ENCODE assay signal across 1 cellular context in the genomic region with DNA sequence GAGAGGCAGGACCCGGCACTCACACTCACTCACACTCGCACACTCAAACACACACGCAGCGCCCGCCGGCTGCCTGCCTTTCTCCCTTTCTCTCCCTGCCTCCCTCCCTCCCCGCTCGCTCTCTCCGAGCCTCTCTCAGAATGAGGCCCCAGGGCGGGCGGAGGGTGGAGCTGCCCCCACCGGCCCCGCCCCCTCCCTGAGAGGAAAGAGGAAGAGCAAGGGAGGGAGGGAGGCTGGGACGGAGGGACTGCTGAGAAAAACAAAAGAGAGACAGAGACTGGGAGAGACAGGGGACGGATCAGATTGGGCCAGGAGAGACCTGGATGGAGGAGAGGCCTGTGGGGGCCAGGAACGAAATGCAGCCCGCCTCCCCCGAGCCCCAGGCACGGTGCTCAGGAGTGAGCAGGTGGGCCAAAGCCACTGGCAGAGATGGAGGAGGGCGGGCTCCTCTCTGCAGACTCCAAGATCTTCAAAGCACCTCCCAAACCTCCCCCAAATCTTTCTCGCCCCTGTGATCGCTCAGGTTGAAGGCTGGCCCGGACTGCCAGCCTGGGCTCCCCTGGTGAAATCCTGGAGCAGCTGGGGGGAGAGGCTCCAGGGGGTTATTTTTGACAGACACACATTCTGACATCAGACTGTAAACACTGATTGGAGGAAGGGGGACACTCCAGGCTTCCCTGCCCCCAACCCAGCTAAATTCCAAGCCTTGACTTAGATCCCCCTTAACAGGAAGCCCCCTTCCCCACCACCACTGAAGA.
TF ChIP-seq lines count a peak whose summit lies in the region.

No MANE protein-coding gene starts in this region.

TF ChIP-seq in HepG2, 621 proteins besides CTCF, POLR2A, EP300 and RAD21 (continued from another document):
- TF ChIP-seq SPEN (CRISPR knock-in tag; IDR thresholded peaks at IDR 0.05; ENCODE audit: low read depth) (0 out of 2 replicates have a peak, but pooled peaks have one; percentile 24), HNRNPLL (IDR thresholded peaks at IDR 0.05; ENCODE audit: low read depth, low read length, poor library complexity, severe bottlenecking) (peak; percentile 59), ARNTL (CRISPR knock-in tag; IDR thresholded peaks at IDR 0.05) (no peak), ZNF430 (CRISPR knock-in tag; IDR thresholded peaks at IDR 0.05) (0 out of 2 replicates have a peak, but pooled peaks have one; percentile 61), SP4 (CRISPR knock-in tag; IDR thresholded peaks at IDR 0.05) (peak; percentile 64), BHLHE40 (IDR thresholded peaks at IDR 0.05; ENCODE audit: low read length) (no peak), MXI1 (IDR thresholded peaks at IDR 0.05; ENCODE audit: borderline replicate concordance, low read depth, low read length) (peak; percentile 50; the same call in 1 of the 3 replicates), KDM5B (CRISPR knock-in tag; IDR thresholded peaks at IDR 0.05; ENCODE audit: borderline replicate concordance) (peak; percentile 14; the same call in 1 of the 2 replicates), SP5 (CRISPR knock-in tag; IDR thresholded peaks at IDR 0.05; ENCODE audit: borderline replicate concordance, low read depth) (peak; percentile 90), SMAD3 (CRISPR knock-in tag; IDR thresholded peaks at IDR 0.05) (no peak), FIP1L1 (IDR thresholded peaks at IDR 0.05; ENCODE audit: borderline replicate concordance, insufficient read depth, low read depth, low read length) (no peak), SMAD1 (CRISPR knock-in tag; IDR thresholded peaks at IDR 0.05; ENCODE audit: borderline replicate concordance, low read depth) (peak; percentile 18; the same call in 1 of the 2 replicates), ZNF605 (CRISPR knock-in tag; IDR thresholded peaks at IDR 0.05) (peak; percentile 74; the same call in 1 of the 2 replicates), TAF1 (CRISPR knock-in tag; IDR thresholded peaks at IDR 0.05) (peak; percentile 73), SP140L (CRISPR knock-in tag; IDR thresholded peaks at IDR 0.05; ENCODE audit: borderline replicate concordance) (no peak), GABPB1 (CRISPR knock-in tag; IDR thresholded peaks at IDR 0.05) (peak; percentile 44; the same call in 1 of the 2 replicates), ZNF619 (CRISPR knock-in tag; IDR thresholded peaks at IDR 0.05) (no peak), NCOR1 (IDR thresholded peaks at IDR 0.05; ENCODE audit: borderline replicate concordance, low read length) (no peak), ZNF7 (CRISPR knock-in tag; IDR thresholded peaks at IDR 0.05) (peak; percentile 27; the same call in 1 of the 2 replicates), TGIF2 (CRISPR knock-in tag; IDR thresholded peaks at IDR 0.05) (peak; percentile 24; the same call in 1 of the 2 replicates), SRY (CRISPR knock-in tag; IDR thresholded peaks at IDR 0.05) (no peak)
- TF ChIP-seq, protein P1, sequence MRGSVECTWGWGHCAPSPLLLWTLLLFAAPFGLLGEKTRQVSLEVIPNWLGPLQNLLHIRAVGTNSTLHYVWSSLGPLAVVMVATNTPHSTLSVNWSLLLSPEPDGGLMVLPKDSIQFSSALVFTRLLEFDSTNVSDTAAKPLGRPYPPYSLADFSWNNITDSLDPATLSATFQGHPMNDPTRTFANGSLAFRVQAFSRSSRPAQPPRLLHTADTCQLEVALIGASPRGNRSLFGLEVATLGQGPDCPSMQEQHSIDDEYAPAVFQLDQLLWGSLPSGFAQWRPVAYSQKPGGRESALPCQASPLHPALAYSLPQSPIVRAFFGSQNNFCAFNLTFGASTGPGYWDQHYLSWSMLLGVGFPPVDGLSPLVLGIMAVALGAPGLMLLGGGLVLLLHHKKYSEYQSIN (CRISPR knock-in tag; IDR thresholded peaks at IDR 0.05; ENCODE audit: borderline replicate concordance): no peak
- TF ChIP-seq, protein P2, sequence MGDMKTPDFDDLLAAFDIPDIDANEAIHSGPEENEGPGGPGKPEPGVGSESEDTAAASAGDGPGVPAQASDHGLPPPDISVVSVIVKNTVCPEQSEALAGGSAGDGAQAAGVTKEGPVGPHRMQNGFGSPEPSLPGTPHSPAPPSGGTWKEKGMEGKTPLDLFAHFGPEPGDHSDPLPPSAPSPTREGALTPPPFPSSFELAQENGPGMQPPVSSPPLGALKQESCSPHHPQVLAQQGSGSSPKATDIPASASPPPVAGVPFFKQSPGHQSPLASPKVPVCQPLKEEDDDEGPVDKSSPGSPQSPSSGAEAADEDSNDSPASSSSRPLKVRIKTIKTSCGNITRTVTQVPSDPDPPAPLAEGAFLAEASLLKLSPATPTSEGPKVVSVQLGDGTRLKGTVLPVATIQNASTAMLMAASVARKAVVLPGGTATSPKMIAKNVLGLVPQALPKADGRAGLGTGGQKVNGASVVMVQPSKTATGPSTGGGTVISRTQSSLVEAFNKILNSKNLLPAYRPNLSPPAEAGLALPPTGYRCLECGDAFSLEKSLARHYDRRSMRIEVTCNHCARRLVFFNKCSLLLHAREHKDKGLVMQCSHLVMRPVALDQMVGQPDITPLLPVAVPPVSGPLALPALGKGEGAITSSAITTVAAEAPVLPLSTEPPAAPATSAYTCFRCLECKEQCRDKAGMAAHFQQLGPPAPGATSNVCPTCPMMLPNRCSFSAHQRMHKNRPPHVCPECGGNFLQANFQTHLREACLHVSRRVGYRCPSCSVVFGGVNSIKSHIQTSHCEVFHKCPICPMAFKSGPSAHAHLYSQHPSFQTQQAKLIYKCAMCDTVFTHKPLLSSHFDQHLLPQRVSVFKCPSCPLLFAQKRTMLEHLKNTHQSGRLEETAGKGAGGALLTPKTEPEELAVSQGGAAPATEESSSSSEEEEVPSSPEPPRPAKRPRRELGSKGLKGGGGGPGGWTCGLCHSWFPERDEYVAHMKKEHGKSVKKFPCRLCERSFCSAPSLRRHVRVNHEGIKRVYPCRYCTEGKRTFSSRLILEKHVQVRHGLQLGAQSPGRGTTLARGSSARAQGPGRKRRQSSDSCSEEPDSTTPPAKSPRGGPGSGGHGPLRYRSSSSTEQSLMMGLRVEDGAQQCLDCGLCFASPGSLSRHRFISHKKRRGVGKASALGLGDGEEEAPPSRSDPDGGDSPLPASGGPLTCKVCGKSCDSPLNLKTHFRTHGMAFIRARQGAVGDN (CRISPR knock-in tag; IDR thresholded peaks at IDR 0.05): peak; percentile 51; the same call in 1 of the 2 replicates
- TF ChIP-seq, protein P3, sequence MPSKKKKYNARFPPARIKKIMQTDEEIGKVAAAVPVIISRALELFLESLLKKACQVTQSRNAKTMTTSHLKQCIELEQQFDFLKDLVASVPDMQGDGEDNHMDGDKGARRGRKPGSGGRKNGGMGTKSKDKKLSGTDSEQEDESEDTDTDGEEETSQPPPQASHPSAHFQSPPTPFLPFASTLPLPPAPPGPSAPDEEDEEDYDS (CRISPR knock-in tag; IDR thresholded peaks at IDR 0.05): peak; percentile 78
- TF ChIP-seq, protein P4, sequence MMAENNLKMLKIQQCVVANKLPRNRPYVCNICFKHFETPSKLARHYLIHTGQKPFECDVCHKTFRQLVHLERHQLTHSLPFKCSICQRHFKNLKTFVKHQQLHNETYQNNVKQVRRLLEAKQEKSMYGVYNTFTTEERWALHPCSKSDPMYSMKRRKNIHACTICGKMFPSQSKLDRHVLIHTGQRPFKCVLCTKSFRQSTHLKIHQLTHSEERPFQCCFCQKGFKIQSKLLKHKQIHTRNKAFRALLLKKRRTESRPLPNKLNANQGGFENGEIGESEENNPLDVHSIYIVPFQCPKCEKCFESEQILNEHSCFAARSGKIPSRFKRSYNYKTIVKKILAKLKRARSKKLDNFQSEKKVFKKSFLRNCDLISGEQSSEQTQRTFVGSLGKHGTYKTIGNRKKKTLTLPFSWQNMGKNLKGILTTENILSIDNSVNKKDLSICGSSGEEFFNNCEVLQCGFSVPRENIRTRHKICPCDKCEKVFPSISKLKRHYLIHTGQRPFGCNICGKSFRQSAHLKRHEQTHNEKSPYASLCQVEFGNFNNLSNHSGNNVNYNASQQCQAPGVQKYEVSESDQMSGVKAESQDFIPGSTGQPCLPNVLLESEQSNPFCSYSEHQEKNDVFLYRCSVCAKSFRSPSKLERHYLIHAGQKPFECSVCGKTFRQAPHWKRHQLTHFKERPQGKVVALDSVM (CRISPR knock-in tag; IDR thresholded peaks at IDR 0.05): 0 out of 2 replicates have a peak, but pooled peaks have one; percentile 48
- TF ChIP-seq, protein P5, sequence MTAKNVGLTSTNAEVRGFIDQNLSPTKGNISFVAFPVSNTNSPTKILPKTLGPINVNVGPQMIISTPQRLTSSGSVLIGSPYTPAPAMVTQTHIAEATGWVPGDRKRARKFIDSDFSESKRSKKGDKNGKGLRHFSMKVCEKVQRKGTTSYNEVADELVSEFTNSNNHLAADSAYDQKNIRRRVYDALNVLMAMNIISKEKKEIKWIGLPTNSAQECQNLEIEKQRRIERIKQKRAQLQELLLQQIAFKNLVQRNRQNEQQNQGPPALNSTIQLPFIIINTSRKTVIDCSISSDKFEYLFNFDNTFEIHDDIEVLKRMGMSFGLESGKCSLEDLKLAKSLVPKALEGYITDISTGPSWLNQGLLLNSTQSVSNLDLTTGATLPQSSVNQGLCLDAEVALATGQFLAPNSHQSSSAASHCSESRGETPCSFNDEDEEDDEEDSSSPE (CRISPR knock-in tag; IDR thresholded peaks at IDR 0.05): 0 out of 2 replicates have a peak, but pooled peaks have one; percentile 21
- TF ChIP-seq, protein P6, sequence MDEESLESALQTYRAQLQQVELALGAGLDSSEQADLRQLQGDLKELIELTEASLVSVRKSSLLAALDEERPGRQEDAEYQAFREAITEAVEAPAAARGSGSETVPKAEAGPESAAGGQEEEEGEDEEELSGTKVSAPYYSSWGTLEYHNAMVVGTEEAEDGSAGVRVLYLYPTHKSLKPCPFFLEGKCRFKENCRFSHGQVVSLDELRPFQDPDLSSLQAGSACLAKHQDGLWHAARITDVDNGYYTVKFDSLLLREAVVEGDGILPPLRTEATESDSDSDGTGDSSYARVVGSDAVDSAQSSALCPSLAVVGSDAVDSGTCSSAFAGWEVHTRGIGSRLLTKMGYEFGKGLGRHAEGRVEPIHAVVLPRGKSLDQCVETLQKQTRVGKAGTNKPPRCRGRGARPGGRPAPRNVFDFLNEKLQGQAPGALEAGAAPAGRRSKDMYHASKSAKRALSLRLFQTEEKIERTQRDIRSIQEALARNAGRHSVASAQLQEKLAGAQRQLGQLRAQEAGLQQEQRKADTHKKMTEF (CRISPR knock-in tag; IDR thresholded peaks at IDR 0.05): peak; percentile 49; the same call in 1 of the 2 replicates
- TF ChIP-seq, protein P7, sequence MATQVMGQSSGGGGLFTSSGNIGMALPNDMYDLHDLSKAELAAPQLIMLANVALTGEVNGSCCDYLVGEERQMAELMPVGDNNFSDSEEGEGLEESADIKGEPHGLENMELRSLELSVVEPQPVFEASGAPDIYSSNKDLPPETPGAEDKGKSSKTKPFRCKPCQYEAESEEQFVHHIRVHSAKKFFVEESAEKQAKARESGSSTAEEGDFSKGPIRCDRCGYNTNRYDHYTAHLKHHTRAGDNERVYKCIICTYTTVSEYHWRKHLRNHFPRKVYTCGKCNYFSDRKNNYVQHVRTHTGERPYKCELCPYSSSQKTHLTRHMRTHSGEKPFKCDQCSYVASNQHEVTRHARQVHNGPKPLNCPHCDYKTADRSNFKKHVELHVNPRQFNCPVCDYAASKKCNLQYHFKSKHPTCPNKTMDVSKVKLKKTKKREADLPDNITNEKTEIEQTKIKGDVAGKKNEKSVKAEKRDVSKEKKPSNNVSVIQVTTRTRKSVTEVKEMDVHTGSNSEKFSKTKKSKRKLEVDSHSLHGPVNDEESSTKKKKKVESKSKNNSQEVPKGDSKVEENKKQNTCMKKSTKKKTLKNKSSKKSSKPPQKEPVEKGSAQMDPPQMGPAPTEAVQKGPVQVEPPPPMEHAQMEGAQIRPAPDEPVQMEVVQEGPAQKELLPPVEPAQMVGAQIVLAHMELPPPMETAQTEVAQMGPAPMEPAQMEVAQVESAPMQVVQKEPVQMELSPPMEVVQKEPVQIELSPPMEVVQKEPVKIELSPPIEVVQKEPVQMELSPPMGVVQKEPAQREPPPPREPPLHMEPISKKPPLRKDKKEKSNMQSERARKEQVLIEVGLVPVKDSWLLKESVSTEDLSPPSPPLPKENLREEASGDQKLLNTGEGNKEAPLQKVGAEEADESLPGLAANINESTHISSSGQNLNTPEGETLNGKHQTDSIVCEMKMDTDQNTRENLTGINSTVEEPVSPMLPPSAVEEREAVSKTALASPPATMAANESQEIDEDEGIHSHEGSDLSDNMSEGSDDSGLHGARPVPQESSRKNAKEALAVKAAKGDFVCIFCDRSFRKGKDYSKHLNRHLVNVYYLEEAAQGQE (IDR thresholded peaks at IDR 0.05; ENCODE audit: borderline replicate concordance in 1 of 2, low read depth in 1 of 2, low read length in 2 of 2): peak in 1 of 2 experiments; percentile 20; a peak in 1 of 4 replicates
